8 cellular contexts compared by ENCODE assay signal in the genomic region with DNA sequence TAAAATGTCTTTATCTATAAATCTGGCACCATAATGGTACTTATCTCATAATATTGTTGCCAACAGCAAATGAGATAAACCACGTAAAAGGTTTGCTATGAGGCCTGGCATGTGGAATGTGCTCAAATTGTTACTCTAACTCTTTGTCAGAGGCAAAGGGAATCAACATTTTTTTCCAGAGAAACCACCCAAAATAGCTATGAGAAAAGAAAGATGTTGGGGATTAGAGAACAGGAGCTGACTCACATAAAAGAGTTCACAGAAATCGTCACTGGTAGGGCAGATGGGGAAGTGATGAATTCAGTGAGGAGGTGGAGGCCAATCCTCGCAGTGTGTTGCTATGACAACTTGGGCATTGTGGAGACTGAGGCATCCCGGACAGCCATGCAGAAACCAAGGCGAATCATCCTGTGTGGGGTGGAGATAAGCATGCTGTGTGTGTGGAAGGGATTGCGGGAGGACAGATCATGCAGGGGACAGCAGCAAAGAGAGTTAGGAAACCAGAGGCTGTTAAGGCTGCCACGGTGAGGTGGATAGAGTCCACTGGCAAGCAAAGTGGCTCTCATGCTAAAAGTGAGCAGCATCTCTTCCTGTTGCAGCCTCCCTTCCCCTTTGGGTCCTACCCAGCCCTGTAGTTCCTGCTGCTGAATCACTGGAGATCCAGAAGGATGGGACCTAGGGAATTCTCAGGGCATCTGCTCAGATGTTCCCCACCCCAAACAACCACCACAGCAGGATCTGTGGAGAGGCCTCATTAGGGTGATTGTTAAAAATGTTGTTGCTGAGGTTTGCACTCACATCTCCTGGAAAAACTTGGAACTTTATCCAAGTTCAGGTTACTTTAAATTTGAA.
A peak's percentile ranks its signal among the peaks of the same experiment; 100 is the strongest.
DNase-seq lines count a peak whose midpoint lies in the region; ATAC-seq and TF ChIP-seq lines count a peak whose summit lies in the region.

No MANE protein-coding gene starts in this region.

- no peak for TF ChIP-seq CTCF in astrocyte of the spinal cord (IDR thresholded peaks at IDR 0.05; ENCODE audit: low read depth, low read length)

- no peak for ATAC-seq in GM21381 (IDR thresholded peaks at IDR 0.05; ENCODE audit: unreplicated experiment)

- no peak overlapping the region for H3K4me3 ChIP-seq in astrocyte of the spinal cord (ENCODE audit: low read depth, low read length)

- CTCF ChIA-PET in HEK293T (lab: Yijun Ruan, JAX), result no interaction called here

- DNase-seq in GM04504 (ENCODE audit: low read depth), result peak; percentile 97
- DNase-seq in T1000 (lab: John Stamatoyannopoulos, UW), result peak; percentile 71
- DNase-seq in astrocyte of the spinal cord (ENCODE audit: low read depth, low spot score), result peak; percentile 99
- DNase-seq in kidney glomerular epithelial cell (lab: John Stamatoyannopoulos, UW), result peak; percentile 84
- DNase-seq in stimulated activated CD4-positive, alpha-beta T cell treated with anti-CD3 and anti-CD28 coated beads, Interleukin-4, amount 100 ng/mL, for 48 hours (ENCODE audit: low read depth in 2 of 2), result peak; percentile 61 to 78
- no peak for DNase-seq in 8988T
- DNase-seq in HEK293T (ENCODE audit: extremely low spot score), result no peak

- in situ Hi-C loops in astrocyte of the spinal cord (cut with HindIII; ENCODE audit: low sequenced_read_pairs), result no loop called here

- POLR2A ChIA-PET in HEK293T (lab: Yijun Ruan, JAX), result no interaction called here

TF ChIP-seq in HEK293T, 16 proteins besides CTCF, POLR2A, EP300 and RAD21:
- TF ChIP-seq ZNF384 (IDR thresholded peaks at IDR 0.05) (no peak), ARNT (IDR thresholded peaks at IDR 0.05) (no peak), FOXA1 (IDR thresholded peaks at IDR 0.05) (no peak), HDGF (IDR thresholded peaks at IDR 0.05; ENCODE audit: borderline replicate concordance) (no peak), SP1 (IDR thresholded peaks at IDR 0.05) (no peak), FOXM1 (IDR thresholded peaks at IDR 0.05; ENCODE audit: borderline replicate concordance) (no peak), ELF4 (IDR thresholded peaks at IDR 0.05) (no peak), LEF1 (IDR thresholded peaks at IDR 0.05; ENCODE audit: borderline replicate concordance) (no peak), L3MBTL2 (conservative IDR thresholded peaks at IDR 0.05) (no peak), FOXK2 (IDR thresholded peaks at IDR 0.05) (no peak), TARDBP (IDR thresholded peaks at IDR 0.05) (no peak), BHLHE40 (IDR thresholded peaks at IDR 0.05; ENCODE audit: borderline replicate concordance) (no peak), CTBP1 (IDR thresholded peaks at IDR 0.05; ENCODE audit: borderline replicate concordance) (no peak), SUZ12 (IDR thresholded peaks at IDR 0.05) (no peak), NFRKB (IDR thresholded peaks at IDR 0.05) (no peak)
- TF ChIP-seq, protein P1, sequence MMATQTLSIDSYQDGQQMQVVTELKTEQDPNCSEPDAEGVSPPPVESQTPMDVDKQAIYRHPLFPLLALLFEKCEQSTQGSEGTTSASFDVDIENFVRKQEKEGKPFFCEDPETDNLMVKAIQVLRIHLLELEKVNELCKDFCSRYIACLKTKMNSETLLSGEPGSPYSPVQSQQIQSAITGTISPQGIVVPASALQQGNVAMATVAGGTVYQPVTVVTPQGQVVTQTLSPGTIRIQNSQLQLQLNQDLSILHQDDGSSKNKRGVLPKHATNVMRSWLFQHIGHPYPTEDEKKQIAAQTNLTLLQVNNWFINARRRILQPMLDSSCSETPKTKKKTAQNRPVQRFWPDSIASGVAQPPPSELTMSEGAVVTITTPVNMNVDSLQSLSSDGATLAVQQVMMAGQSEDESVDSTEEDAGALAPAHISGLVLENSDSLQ (IDR thresholded peaks at IDR 0.05), result no peak

Comparison
In these comparisons a context has a peak if more than half of its experiments do, and no peak if none do; other contexts are left out.
1. DNase-seq: peak in GM04504 (single experiment), T1000 (single experiment), astrocyte of the spinal cord (single experiment), kidney glomerular epithelial cell (single experiment) and stimulated activated CD4-positive, alpha-beta T cell treated with anti-CD3 and anti-CD28 coated beads, Interleukin-4, amount 100 ng/mL, for 48 hours (2 of 2); none in 8988T (single experiment) and HEK293T (single experiment).